ENCODE assay signal across 24 cellular contexts in genomic region chr7:140683657-140684056, GRCh38. TPM values are rescaled to one million over a fixed set of nuclear protein-coding genes. Genes with fewer than 3 reads are reported as not detected.
A peak's percentile ranks its signal among the peaks of the same experiment; 100 is the strongest.
DNase-seq lines count a peak whose midpoint lies in the region; TF ChIP-seq lines count a peak whose summit lies in the region.
"Had no signal": no experiment of that assay in that cellular context is flagged by ENCODE, and none has a peak within 500 bp of the region (broad histone marks: within the 10 kb centered on the region; RNA-seq: fewer than 3 reads in every experiment).

No MANE protein-coding gene starts in this region.

- no peak overlapping the region for H2BK12ac ChIP-seq in trophoblast cell (ENCODE audit: low read length)

- H3K36me3 Mint-ChIP-seq in Caco-2 (ENCODE audit: insufficient read depth, unreplicated experiment), result peaks cover 23% of the 10 kb centered on the region
- H3K36me3 Mint-ChIP-seq in activated naive CD8-positive, alpha-beta T cell treated with anti-CD3 and anti-CD28 coated beads for 36 hours, result peaks cover 20% of the 10 kb centered on the region
- H3K36me3 Mint-ChIP-seq in activated CD4-positive, alpha-beta memory T cell treated with anti-CD3 and anti-CD28 coated beads for 36 hours, result peaks cover 34% of the 10 kb centered on the region

- H4K12ac ChIP-seq in trophoblast cell (ENCODE audit: low read depth, low read length), result no peak overlapping the region

- H3K27me3 ChIP-seq in Caco-2 (replicated peaks; ENCODE audit: control insufficient read depth, insufficient read depth, low read length) (no peaks in the 10 kb centered on the region), trophoblast cell (ENCODE audit: insufficient read depth, low read length) (no peaks in the 10 kb centered on the region)
- H3K27me3 ChIP-seq: breast epithelium, MG63, neutrophil had no signal

- H3K4me1 ChIP-seq in Caco-2 (0 out of 2 replicates have a peak, but pooled peaks cover 5% of the 10 kb centered on the region), trophoblast cell (ENCODE audit: control insufficient read depth in 1 of 2, insufficient read depth in 2 of 2, low read length in 2 of 2) (peaks cover 4 to 10% of the 10 kb centered on the region in 2 experiments)
- H3K4me1 ChIP-seq: breast epithelium had no signal

- intact Hi-C loops in Caco-2 (cut with micrococcal nuclease; ENCODE audit: unreplicated experiment) (no loop called here), head of caudate nucleus (cut with DNase I) (no loop called here)
- intact Hi-C loops in activated CD4-positive, alpha-beta memory T cell treated with anti-CD3 and anti-CD28 coated beads for 36 hours (cut with micrococcal nuclease), result no loop called here

- H3K4ac ChIP-seq in trophoblast cell (ENCODE audit: low read depth, low read length), result no peak overlapping the region

- peaks cover 6% of the 10 kb centered on the region for H3K79me1 ChIP-seq in trophoblast cell (ENCODE audit: low read length)

- no peaks in the 10 kb centered on the region for H3K36me3 ChIP-seq in Caco-2 (ENCODE audit: control insufficient read depth, insufficient read depth, low read length)
- peaks cover 17 to 27% of the 10 kb centered on the region in 2 experiments for H3K36me3 ChIP-seq in trophoblast cell (ENCODE audit: control insufficient read depth in 1 of 2, insufficient read depth in 2 of 2, low read length in 2 of 2)
- H3K36me3 ChIP-seq: MG63 had no signal

- WGBS in trophoblast cell (ENCODE audit: extremely low coverage, insufficient coverage, insufficient read length), result no CpG with 5 or more reads among the region's 3 CpGs

- H3K9ac ChIP-seq in trophoblast cell (ENCODE audit: low read length), result no peak overlapping the region

- no peak overlapping the region for H3K23ac ChIP-seq in trophoblast cell (ENCODE audit: low read length)

- H4K91ac ChIP-seq in trophoblast cell (ENCODE audit: low read depth, low read length), result peak overlapping the region; percentile 56

- H3K4me3 ChIP-seq in Caco-2 (ENCODE audit: low read depth, low read length) (no peak overlapping the region), trophoblast cell (ENCODE audit: low read depth, low read length) (no peak overlapping the region)
- H3K4me3 ChIP-seq: breast epithelium, MG63 had no signal

- POLR2A ChIA-PET in Caco-2 (lab: Charles Lee), result no interaction called here
- POLR2A ChIA-PET in activated CD4-positive, alpha-beta memory T cell treated with anti-CD3 and anti-CD28 coated beads for 36 hours (lab: Charles Lee), result no interaction called here

- peak overlapping the region; percentile 76 for H3K27ac ChIP-seq in angular gyrus (ENCODE audit: low read depth, low read length)
- peak overlapping the region; percentile 20 for H3K27ac ChIP-seq in trophoblast cell (ENCODE audit: low read depth, low read length)
- H3K27ac ChIP-seq: breast epithelium, neutrophil had no signal

- no peak overlapping the region for H3K4me3 Mint-ChIP-seq in Caco-2 (ENCODE audit: unreplicated experiment)
- no peak overlapping the region for H3K4me3 Mint-ChIP-seq in activated naive CD8-positive, alpha-beta T cell treated with anti-CD3 and anti-CD28 coated beads for 36 hours
- H3K4me3 Mint-ChIP-seq in activated CD4-positive, alpha-beta memory T cell treated with anti-CD3 and anti-CD28 coated beads for 36 hours, result no peak overlapping the region
- H3K4me3 Mint-ChIP-seq: activated CD4-positive, alpha-beta T cell treated with anti-CD3 and anti-CD28 coated beads, Interleukin-2, amount 10 ng/mL, durations not matched to agents 7 days and 5 days; CD14-positive monocyte; mesothelial cell of epicardium; T-cell had no signal

- CTCF ChIA-PET in Caco-2 (lab: Charles Lee), result no interaction called here
- CTCF ChIA-PET in activated CD4-positive, alpha-beta memory T cell treated with anti-CD3 and anti-CD28 coated beads for 36 hours (lab: Charles Lee), result interaction anchor here (0.5 to 0.6 kb wide), 4 partner anchors 42 to 1466 kb away, joined by 3 read pairs; no protein-coding TSS in a partner anchor

- no peaks in the 10 kb centered on the region for H3K9me3 Mint-ChIP-seq in Caco-2 (ENCODE audit: unreplicated experiment)
- no peaks in the 10 kb centered on the region for H3K9me3 Mint-ChIP-seq in activated naive CD8-positive, alpha-beta T cell treated with anti-CD3 and anti-CD28 coated beads for 36 hours
- no peaks in the 10 kb centered on the region for H3K9me3 Mint-ChIP-seq in activated CD4-positive, alpha-beta memory T cell treated with anti-CD3 and anti-CD28 coated beads for 36 hours
- H3K9me3 Mint-ChIP-seq: activated CD4-positive, alpha-beta T cell treated with anti-CD3 and anti-CD28 coated beads, Interleukin-2, amount 10 ng/mL, durations not matched to agents 7 days and 5 days; IgD-negative memory B cell; mesothelial cell of epicardium; T-cell had no signal

- no peak overlapping the region for H2AK5ac ChIP-seq in trophoblast cell (ENCODE audit: low read length)

- H3K27ac Mint-ChIP-seq in Caco-2 (ENCODE audit: unreplicated experiment), result peak overlapping the region; percentile 36
- H3K27ac Mint-ChIP-seq in activated naive CD8-positive, alpha-beta T cell treated with anti-CD3 and anti-CD28 coated beads for 36 hours, result no peak overlapping the region
- H3K27ac Mint-ChIP-seq in activated CD4-positive, alpha-beta memory T cell treated with anti-CD3 and anti-CD28 coated beads for 36 hours, result no peak overlapping the region
- H3K27ac Mint-ChIP-seq: mesothelial cell of epicardium, T-cell had no signal

- H3K14ac ChIP-seq in trophoblast cell (ENCODE audit: low read length), result no peak overlapping the region

- no peaks in the 10 kb centered on the region for H3K79me2 ChIP-seq in trophoblast cell (ENCODE audit: control insufficient read depth, insufficient read depth, low read length, poor library complexity)

- no peaks in the 10 kb centered on the region for H3K9me3 ChIP-seq in Caco-2
- peaks cover 3% of the 10 kb centered on the region for H3K9me3 ChIP-seq in trophoblast cell (ENCODE audit: insufficient read depth, low read depth, low read length)
- H3K9me3 ChIP-seq: breast epithelium, MG63, neutrophil had no signal

- BruUV-seq in Caco-2 (replicated peaks; lab: Mats Ljungman, UMichigan), result no TSS peak

- H2AFZ ChIP-seq in trophoblast cell (ENCODE audit: insufficient read depth, low read length, poor library complexity), result no peak overlapping the region

- H2BK5ac ChIP-seq in trophoblast cell (ENCODE audit: low read depth, low read length, poor library complexity), result no peak overlapping the region

- no peak overlapping the region for H4K8ac ChIP-seq in trophoblast cell (ENCODE audit: low read depth, low read length)

- DNase-seq in Caco-2, result no peak
- peak in 31 of 42 donors; percentile 19 to 66 (median 41) for DNase-seq in head of caudate nucleus
- no peak for DNase-seq in trophoblast cell
- DNase-seq in stimulated activated CD4-positive, alpha-beta T cell treated with anti-CD3 and anti-CD28 coated beads, Interleukin-1b, Interleukin-23, amount 100 ng/mL, for 48 hours, result no peak
- DNase-seq in activated naive CD8-positive, alpha-beta T cell treated with anti-CD3 and anti-CD28 coated beads for 36 hours, result no peak
- no peak for DNase-seq in activated CD4-positive, alpha-beta memory T cell treated with anti-CD3 and anti-CD28 coated beads for 36 hours
- no peak for DNase-seq in kidney tubule cell (ENCODE audit: low spot score)
- DNase-seq: activated CD4-positive, alpha-beta T cell treated with anti-CD3 and anti-CD28 coated beads, Interleukin-2, amount 10 ng/mL, durations not matched to agents 7 days and 5 days; activated CD8-positive, alpha-beta memory T cell treated with anti-CD3 and anti-CD28 coated beads, Interleukin-2, amount 50 U/mL, for 4 hours; DMS153; left cardiac atrium; MG63; NCI-H69; OCI-M1; retina; SHP77; stimulated activated CD4-positive, alpha-beta T cell treated with anti-CD3 and anti-CD28 coated beads, Interleukin-15, amount 100 ng/mL, for 24 hours had no signal

- TF ChIP-seq CTCF in Caco-2 (IDR thresholded peaks at IDR 0.05; ENCODE audit: insufficient read depth in 1 of 2, low read depth in 1 of 2, low read length in 1 of 2, severe bottlenecking in 1 of 2, unreplicated experiment in 1 of 2), result no peak

- H3K4me1 Mint-ChIP-seq in Caco-2 (ENCODE audit: low read depth, unreplicated experiment), result peaks cover 11% of the 10 kb centered on the region
- no peaks in the 10 kb centered on the region for H3K4me1 Mint-ChIP-seq in activated naive CD8-positive, alpha-beta T cell treated with anti-CD3 and anti-CD28 coated beads for 36 hours
- H3K4me1 Mint-ChIP-seq in activated CD4-positive, alpha-beta memory T cell treated with anti-CD3 and anti-CD28 coated beads for 36 hours (ENCODE audit: low read depth), result no peaks in the 10 kb centered on the region
- H3K4me1 Mint-ChIP-seq: activated CD4-positive, alpha-beta T cell treated with anti-CD3 and anti-CD28 coated beads, Interleukin-2, amount 10 ng/mL, durations not matched to agents 7 days and 5 days; CD14-positive monocyte; mesothelial cell of epicardium; T-cell had no signal

- H2BK120ac ChIP-seq in trophoblast cell (ENCODE audit: insufficient read depth, low read length, poor library complexity), result no peak overlapping the region

- H3K27me3 Mint-ChIP-seq in Caco-2 (ENCODE audit: insufficient read depth, unreplicated experiment), result no peaks in the 10 kb centered on the region
- H3K27me3 Mint-ChIP-seq in activated naive CD8-positive, alpha-beta T cell treated with anti-CD3 and anti-CD28 coated beads for 36 hours, result no peaks in the 10 kb centered on the region
- H3K27me3 Mint-ChIP-seq in activated CD4-positive, alpha-beta memory T cell treated with anti-CD3 and anti-CD28 coated beads for 36 hours, result no peaks in the 10 kb centered on the region
- H3K27me3 Mint-ChIP-seq: activated CD4-positive, alpha-beta T cell treated with anti-CD3 and anti-CD28 coated beads, Interleukin-2, amount 10 ng/mL, durations not matched to agents 7 days and 5 days; IgD-negative memory B cell; T-cell had no signal

- no peak overlapping the region for H3K18ac ChIP-seq in trophoblast cell (ENCODE audit: low read length)

- H3K4me2 ChIP-seq in trophoblast cell (ENCODE audit: low read length), result no peak overlapping the region

RNA-seq across cellular contexts. Expression of gene ADCK2, which starts 10.9 kb away (rescaled TPM):
- total RNA-seq in Caco-2 (2022), result 17.7 and 21.4 TPM in 2 replicates
- 23.9 and 24.8 TPM in 2 replicates for polyA plus RNA-seq in trophoblast cell (2013)
- 10 to 100 TPM; 23.3 to 23.9 TPM for total RNA-seq in activated naive CD8-positive, alpha-beta T cell treated with anti-CD3 and anti-CD28 coated beads for 36 hours
- total RNA-seq in activated CD4-positive, alpha-beta memory T cell treated with anti-CD3 and anti-CD28 coated beads for 36 hours, result 10 to 100 TPM; 24.2 to 24.4 TPM

RNA-seq across cellular contexts. Expression of gene NDUFB2, which starts 12.9 kb away (rescaled TPM):
- 166 and 188 TPM in 2 replicates for total RNA-seq in Caco-2 (2022)
- polyA plus RNA-seq in trophoblast cell (2013), result 401 and 443 TPM in 2 replicates
- total RNA-seq in activated naive CD8-positive, alpha-beta T cell treated with anti-CD3 and anti-CD28 coated beads for 36 hours, result 100 to 1,000 TPM; 175 to 196 TPM
- 100 to 1,000 TPM; 171 to 183 TPM for total RNA-seq in activated CD4-positive, alpha-beta memory T cell treated with anti-CD3 and anti-CD28 coated beads for 36 hours

RNA-seq across cellular contexts. Expression of gene DENND2A, which starts 43.0 kb away (rescaled TPM):
- total RNA-seq in Caco-2 (2022), result 0.67 and 0.95 TPM in 2 replicates
- polyA plus RNA-seq in trophoblast cell (2013), result 16.2 and 17.5 TPM in 2 replicates
- not detected for total RNA-seq in activated naive CD8-positive, alpha-beta T cell treated with anti-CD3 and anti-CD28 coated beads for 36 hours
- total RNA-seq in activated CD4-positive, alpha-beta memory T cell treated with anti-CD3 and anti-CD28 coated beads for 36 hours, result not detected
- total RNA-seq: activated CD4-positive, alpha-beta T cell treated with anti-CD3 and anti-CD28 coated beads, Interleukin-2, amount 10 ng/mL, durations not matched to agents 7 days and 5 days had no signal
- polyA plus RNA-seq: CD14-positive monocyte, IgD-negative memory B cell had no signal

Comparison
In these comparisons a context has a peak if more than half of its experiments do, and no peak if none do; other contexts are left out.
1. DNase-seq: peak in head of caudate nucleus (31 of 42); none in Caco-2 (0 of 2), trophoblast cell (0 of 2), stimulated activated CD4-positive, alpha-beta T cell treated with anti-CD3 and anti-CD28 coated beads, Interleukin-1b, Interleukin-23, amount 100 ng/mL, for 48 hours (single experiment), activated naive CD8-positive, alpha-beta T cell treated with anti-CD3 and anti-CD28 coated beads for 36 hours (single experiment), activated CD4-positive, alpha-beta memory T cell treated with anti-CD3 and anti-CD28 coated beads for 36 hours (single experiment) and kidney tubule cell (single experiment).